1 cellular context compared by ENCODE assay signal in the genomic region with DNA sequence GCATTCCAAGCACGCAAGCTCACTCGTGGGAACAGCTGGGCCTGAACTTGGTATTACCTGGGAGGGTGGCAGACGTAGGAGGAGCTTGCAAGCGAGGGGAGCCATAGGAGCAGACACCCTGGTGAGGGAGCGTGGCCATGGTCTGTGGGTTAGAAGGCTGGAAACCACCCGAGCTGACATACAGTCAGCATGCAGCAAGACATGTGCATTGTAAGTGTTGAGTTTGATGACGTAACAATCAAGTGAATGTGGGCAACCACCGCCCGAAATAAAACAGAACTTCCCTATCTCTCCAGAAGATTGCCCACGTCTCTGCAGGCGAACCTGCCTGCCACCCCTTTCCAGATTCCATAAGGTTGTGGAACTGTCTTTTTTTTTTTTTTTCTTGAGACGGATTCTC.
TF ChIP-seq lines count a peak whose summit lies in the region.

No MANE protein-coding gene starts in this region.

TF ChIP-seq in HepG2, 621 proteins besides CTCF, POLR2A, EP300 and RAD21:
- TF ChIP-seq ZFP36 (IDR thresholded peaks at IDR 0.05; ENCODE audit: borderline replicate concordance, low read depth, low read length, partially characterized antibody) (no peak), CEBPB (IDR thresholded peaks at IDR 0.05; ENCODE audit: borderline replicate concordance, low read depth, low read length) (peak; percentile 35; the same call in 1 of the 2 replicates), IRF2 (CRISPR knock-in tag; IDR thresholded peaks at IDR 0.05) (no peak)
